In the genomic region with DNA sequence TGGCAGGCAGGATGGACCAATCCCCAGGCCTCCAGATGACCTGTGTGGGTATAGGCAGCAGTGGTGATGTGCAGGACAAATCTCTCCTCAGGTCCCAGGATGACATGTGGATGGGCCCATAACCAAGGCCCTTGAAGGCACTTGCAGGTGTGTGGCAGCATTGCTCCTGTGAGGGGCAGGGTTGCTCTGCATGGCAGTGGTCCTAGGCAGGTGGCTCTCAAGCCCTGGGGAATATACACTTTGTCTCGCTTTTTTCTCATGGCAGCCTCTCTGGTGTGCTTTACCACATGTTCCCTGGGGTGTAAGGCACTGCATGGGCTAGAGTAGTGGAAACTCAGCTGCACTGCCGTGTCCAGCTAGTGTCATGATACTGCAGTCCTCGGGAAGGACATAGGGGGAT, we compare ENCODE assay signal across 18 cellular contexts.
DNase-seq lines count a peak whose midpoint lies in the region; ATAC-seq and TF ChIP-seq lines count a peak whose summit lies in the region.
"Had no signal": no experiment of that assay in that cellular context is flagged by ENCODE, and none has a peak within 500 bp of the region (broad histone marks: within the 10 kb centered on the region; RNA-seq: fewer than 3 reads in every experiment).

No MANE protein-coding gene starts in this region.

- H3K27ac ChIP-seq in RWPE2 (ENCODE audit: poor library complexity, severe bottlenecking): no peak overlapping the region
- H3K27ac ChIP-seq: RWPE1 had no signal

- H3K36me3 Mint-ChIP-seq in activated T-cell treated with anti-CD3 and anti-CD28 coated beads, Interleukin-2, amount 50 U/mL, for 24 hours (ENCODE audit: low read depth): no peaks in the 10 kb centered on the region
- H3K36me3 Mint-ChIP-seq: CD4-positive, CD25-positive, alpha-beta regulatory T cell had no signal

- H3K27me3 Mint-ChIP-seq in activated T-cell treated with anti-CD3 and anti-CD28 coated beads, Interleukin-2, amount 50 U/mL, for 24 hours: no peaks in the 10 kb centered on the region
- H3K27me3 Mint-ChIP-seq: CD4-positive, CD25-positive, alpha-beta regulatory T cell; T-helper 17 cell had no signal

- TF ChIP-seq CTCF in GM12865 (IDR thresholded peaks at IDR 0.05; ENCODE audit: insufficient read depth, low read depth, low read length, missing control alignments) (peak; percentile 36), RWPE2 (IDR thresholded peaks at IDR 0.05; ENCODE audit: poor library complexity, severe bottlenecking) (no peak)

- H3K4me3 ChIP-seq in GM12865 (ENCODE audit: low read depth, low read length) (no peak overlapping the region), RWPE2 (ENCODE audit: severe bottlenecking) (no peak overlapping the region), MG63 (no peak overlapping the region)
- H3K4me3 ChIP-seq: HAP-1 had no signal

- H3K27ac Mint-ChIP-seq in activated T-cell treated with anti-CD3 and anti-CD28 coated beads, Interleukin-2, amount 50 U/mL, for 24 hours: no peak overlapping the region
- H3K27ac Mint-ChIP-seq: CD4-positive, CD25-positive, alpha-beta regulatory T cell; T-helper 17 cell had no signal

- peaks cover 7% of the 10 kb centered on the region for H3K9me3 Mint-ChIP-seq in activated T-cell treated with anti-CD3 and anti-CD28 coated beads, Interleukin-2, amount 50 U/mL, for 24 hours

- peak; percentile 59 for DNase-seq in GM12865 (ENCODE audit: low read depth)
- no peak for DNase-seq in RWPE2 (ENCODE audit: low spot score)
- DNase-seq in iPS-NIHi7 (ENCODE audit: extremely low spot score): peak; percentile 19
- DNase-seq in MG63: no peak
- DNase-seq in activated T-cell treated with anti-CD3 and anti-CD28 coated beads, Interleukin-2, amount 50 U/mL, for 24 hours: no peak
- DNase-seq: ACHN; CD4-positive, CD25-positive, alpha-beta regulatory T cell; DMS53; KG1; NCI-H1092 treated with DMSO at 0.1 percent for 48 hours; NCI-H1694 treated with DMSO at 0.1 percent for 48 hours; NCI-H446 treated with DMSO at 0.1 percent for 48 hours; T-helper 17 cell had no signal

- no peaks in the 10 kb centered on the region for H3K4me1 Mint-ChIP-seq in activated T-cell treated with anti-CD3 and anti-CD28 coated beads, Interleukin-2, amount 50 U/mL, for 24 hours (ENCODE audit: low read depth)
- H3K4me1 Mint-ChIP-seq: CD4-positive, CD25-positive, alpha-beta regulatory T cell; T-helper 17 cell had no signal

- no peaks in the 10 kb centered on the region for H3K4me1 ChIP-seq in RWPE2 (ENCODE audit: insufficient read depth, poor library complexity, severe bottlenecking)
- H3K4me1 ChIP-seq: HAP-1 had no signal

- peak; percentile 42 for ATAC-seq in HG02678 (IDR thresholded peaks at IDR 0.05; ENCODE audit: unreplicated experiment)
- ATAC-seq in RWPE2 (ENCODE audit: low read depth): peak; percentile 17; the same call in 1 of the 3 replicates
- no peak for ATAC-seq in HG03571 (IDR thresholded peaks at IDR 0.05; ENCODE audit: unreplicated experiment)
- no peak for ATAC-seq in HG02759 (IDR thresholded peaks at IDR 0.05; ENCODE audit: unreplicated experiment)
- ATAC-seq: T-helper 17 cell had no signal

- H3K4me3 Mint-ChIP-seq in activated T-cell treated with anti-CD3 and anti-CD28 coated beads, Interleukin-2, amount 50 U/mL, for 24 hours: no peak overlapping the region
- H3K4me3 Mint-ChIP-seq: CD4-positive, CD25-positive, alpha-beta regulatory T cell; T-helper 17 cell had no signal

- no peaks in the 10 kb centered on the region for H3K9me3 ChIP-seq in RWPE2 (ENCODE audit: severe bottlenecking)
- no peaks in the 10 kb centered on the region for H3K9me3 ChIP-seq in MG63
- H3K9me3 ChIP-seq: HAP-1 had no signal

- H3K27me3 ChIP-seq in RWPE2 (ENCODE audit: insufficient read depth, poor library complexity, severe bottlenecking) (no peaks in the 10 kb centered on the region), MG63 (no peaks in the 10 kb centered on the region)

- H3K36me3 ChIP-seq in RWPE2 (ENCODE audit: low read depth) (no peaks in the 10 kb centered on the region), MG63 (no peaks in the 10 kb centered on the region)
- H3K36me3 ChIP-seq: HAP-1 had no signal

Comparison
In these comparisons a context has a peak if more than half of its experiments do, and no peak if none do; other contexts are left out.
1. DNase-seq: peak in GM12865 (single experiment) and iPS-NIHi7 (single experiment); none in RWPE2 (single experiment), MG63 (single experiment) and activated T-cell treated with anti-CD3 and anti-CD28 coated beads, Interleukin-2, amount 50 U/mL, for 24 hours (single experiment).
2. ATAC-seq: peak in HG02678 (single experiment) and RWPE2 (single experiment); none in HG03571 (single experiment) and HG02759 (single experiment).